1 cellular context compared by ENCODE assay signal in genomic region chr5:10434392-10434791, GRCh38.
A peak's percentile ranks its signal among the peaks of the same experiment; 100 is the strongest.
TF ChIP-seq lines count a peak whose summit lies in the region.

No MANE protein-coding gene starts in this region.

TF ChIP-seq in K562, 482 proteins besides CTCF, POLR2A, EP300 and RAD21 (continued from another document and continues in another):
- TF ChIP-seq ZFP1 (CRISPR knock-in tag; IDR thresholded peaks at IDR 0.05) (no peak), KLF13 (tag; IDR thresholded peaks at IDR 0.05; ENCODE audit: borderline replicate concordance, low read depth) (no peak), POLR2AphosphoS5 (IDR thresholded peaks at IDR 0.05; ENCODE audit: control insufficient read depth, insufficient read depth, low read depth, low read length) (peak; percentile 43), THRA (IDR thresholded peaks at IDR 0.05) (no peak), RAD51 (IDR thresholded peaks at IDR 0.05; ENCODE audit: borderline replicate concordance, low read depth) (no peak), BRCA1 (IDR thresholded peaks at IDR 0.05) (no peak), BRCA1 (CRISPR knock-in tag; IDR thresholded peaks at IDR 0.05) (no peak), MXD1 (CRISPR knock-in tag; IDR thresholded peaks at IDR 0.05; ENCODE audit: borderline replicate concordance, poor library complexity, severe bottlenecking) (no peak), GATA2 (CRISPR knock-in tag; IDR thresholded peaks at IDR 0.05) (no peak), NFIX (CRISPR knock-in tag; IDR thresholded peaks at IDR 0.05; ENCODE audit: low read depth) (no peak), THAP7 (CRISPR knock-in tag; IDR thresholded peaks at IDR 0.05) (no peak), HDAC2 (IDR thresholded peaks at IDR 0.05) (no peak), ARID3B (CRISPR knock-in tag; IDR thresholded peaks at IDR 0.05; ENCODE audit: borderline replicate concordance) (no peak), FOXJ3 (CRISPR knock-in tag; IDR thresholded peaks at IDR 0.05) (no peak), JUND (IDR thresholded peaks at IDR 0.05; ENCODE audit: borderline replicate concordance, low read depth, low read length) (peak; percentile 51; the same call in 1 of the 2 replicates), JUND (tag; IDR thresholded peaks at IDR 0.05; ENCODE audit: borderline replicate concordance, low read depth, low read length) (no peak), ELK1 (CRISPR knock-in tag; IDR thresholded peaks at IDR 0.05) (no peak), ATF3 (IDR thresholded peaks at IDR 0.05) (peak; percentile 66), ATF3 (CRISPR knock-in tag; conservative IDR thresholded peaks at IDR 0.05) (no peak), ZNF436 (CRISPR knock-in tag; IDR thresholded peaks at IDR 0.05) (no peak), PPARD (CRISPR knock-in tag; IDR thresholded peaks at IDR 0.05) (no peak), PHTF2 (CRISPR knock-in tag; IDR thresholded peaks at IDR 0.05) (no peak), GATAD2A (IDR thresholded peaks at IDR 0.05) (no peak), RBM14 (IDR thresholded peaks at IDR 0.05; ENCODE audit: borderline replicate concordance, insufficient read depth, low read depth, low read length) (no peak), CBX3 (IDR thresholded peaks at IDR 0.05; ENCODE audit: borderline replicate concordance in 1 of 2, low read length in 2 of 2) (no peak), HDAC1 (IDR thresholded peaks at IDR 0.05) (0 out of 4 replicates have a peak, but pooled peaks of 1 of the 2 experiments have one; percentile 13), LARP7 (IDR thresholded peaks at IDR 0.05) (no peak), RFX1 (IDR thresholded peaks at IDR 0.05) (no peak), NR2F6 (CRISPR knock-in tag; IDR thresholded peaks at IDR 0.05) (no peak), ELK3 (CRISPR knock-in tag; IDR thresholded peaks at IDR 0.05) (no peak), SP2 (IDR thresholded peaks at IDR 0.05; ENCODE audit: extremely low read depth, low read depth, low read length, poor library complexity, severe bottlenecking) (no peak), MEIS2 (IDR thresholded peaks at IDR 0.05; ENCODE audit: partially characterized antibody) (peak; percentile 96), TSHZ1 (CRISPR knock-in tag; IDR thresholded peaks at IDR 0.05) (no peak), ZBTB12 (CRISPR knock-in tag; IDR thresholded peaks at IDR 0.05) (no peak), ZBTB9 (CRISPR knock-in tag; IDR thresholded peaks at IDR 0.05) (no peak), TCF15 (CRISPR knock-in tag; IDR thresholded peaks at IDR 0.05) (no peak), NCOA1 (IDR thresholded peaks at IDR 0.05; ENCODE audit: low read depth) (no peak), FOXA1 (IDR thresholded peaks at IDR 0.05; ENCODE audit: borderline replicate concordance) (no peak), E2F5 (CRISPR knock-in tag; IDR thresholded peaks at IDR 0.05) (no peak), ZBTB17 (CRISPR knock-in tag; IDR thresholded peaks at IDR 0.05) (no peak), SFPQ (IDR thresholded peaks at IDR 0.05; ENCODE audit: low read depth, low read length) (no peak), TFE3 (CRISPR knock-in tag; IDR thresholded peaks at IDR 0.05) (no peak), ZNF217 (CRISPR knock-in tag; IDR thresholded peaks at IDR 0.05) (no peak), DNMT1 (IDR thresholded peaks at IDR 0.05) (no peak), RCOR1 (IDR thresholded peaks at IDR 0.05; ENCODE audit: borderline replicate concordance in 1 of 2, low read depth in 2 of 2, low read length in 2 of 2) (peak in 1 of 2 experiments; percentile 45; a peak in 1 of 4 replicates)
